In the genomic region with DNA sequence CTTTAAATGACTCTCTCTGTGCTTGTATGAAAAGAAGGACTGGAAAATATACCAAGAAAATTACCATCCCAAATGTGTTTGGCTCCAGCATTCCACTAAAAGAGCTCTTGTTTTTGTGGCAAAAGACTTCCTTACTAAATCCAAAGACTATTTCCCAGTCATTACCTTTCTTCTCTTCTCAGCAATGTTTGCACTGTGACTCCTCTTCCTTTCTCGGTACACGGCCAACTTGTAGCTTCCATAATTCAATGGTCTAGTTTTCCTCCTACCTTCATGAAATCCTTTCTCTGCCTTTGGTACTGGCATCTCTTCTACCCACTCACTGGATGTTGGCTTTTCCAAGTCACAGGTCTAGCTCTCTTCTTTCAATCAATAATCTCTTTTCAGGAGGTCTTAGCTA, we compare ENCODE assay signal across 9 cellular contexts.
"Had no signal": no experiment of that assay in that cellular context is flagged by ENCODE, and none has a peak within 500 bp of the region (broad histone marks: within the 10 kb centered on the region; RNA-seq: fewer than 3 reads in every experiment).

No MANE protein-coding gene starts in this region.

- ATAC-seq: GM23338, HCT116 had no signal

- H3K4me2 ChIP-seq: GM23338 had no signal

- DNase-seq: GM23248, GOT3, H7, H9, HCEC 1CT, HFFc6 had no signal

- H2AFZ ChIP-seq: GM23248, GM23338 had no signal

- H3K9me3 ChIP-seq: HAP-1 had no signal

- H3K27ac ChIP-seq: GM23248 had no signal

- H3K9ac ChIP-seq: GM23248 had no signal

- H3K36me3 ChIP-seq: HAP-1 had no signal

- H3K4me3 ChIP-seq: GM23248, GM23338, HAP-1 had no signal
